In the genomic region with DNA sequence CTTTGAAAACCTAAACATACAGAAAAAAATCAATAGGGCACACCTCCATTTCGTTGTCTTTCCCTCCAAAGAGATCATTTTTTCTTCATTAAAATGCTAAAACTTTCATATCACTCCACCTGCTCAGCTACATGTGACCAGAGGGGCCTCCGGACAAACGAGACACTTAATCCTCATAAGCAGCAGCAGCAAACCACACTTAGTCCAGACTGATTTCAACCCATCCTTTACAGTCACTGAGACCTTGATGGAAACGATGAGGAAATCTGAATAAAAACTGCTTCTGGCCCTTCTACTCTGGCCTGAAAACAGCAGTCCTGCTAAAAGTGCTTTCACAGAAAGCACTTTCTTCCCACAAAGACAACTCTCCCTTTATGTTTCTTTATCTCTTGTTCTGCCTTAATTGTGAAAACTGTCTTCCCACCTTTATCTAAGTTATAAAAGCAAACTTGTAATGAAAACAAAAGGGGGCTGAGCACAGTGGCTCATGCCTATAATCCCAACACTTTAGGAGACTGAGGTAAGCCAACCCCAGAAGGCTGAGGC, we compare ENCODE assay signal across 1 cellular context.
TF ChIP-seq lines count a peak whose summit lies in the region.

No MANE protein-coding gene starts in this region.

TF ChIP-seq in K562, 482 proteins besides CTCF, POLR2A, EP300 and RAD21:
- TF ChIP-seq, protein P1, sequence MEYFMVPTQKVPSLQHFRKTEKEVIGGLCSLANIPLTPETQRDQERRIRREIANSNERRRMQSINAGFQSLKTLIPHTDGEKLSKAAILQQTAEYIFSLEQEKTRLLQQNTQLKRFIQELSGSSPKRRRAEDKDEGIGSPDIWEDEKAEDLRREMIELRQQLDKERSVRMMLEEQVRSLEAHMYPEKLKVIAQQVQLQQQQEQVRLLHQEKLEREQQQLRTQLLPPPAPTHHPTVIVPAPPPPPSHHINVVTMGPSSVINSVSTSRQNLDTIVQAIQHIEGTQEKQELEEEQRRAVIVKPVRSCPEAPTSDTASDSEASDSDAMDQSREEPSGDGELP (CRISPR knock-in tag; IDR thresholded peaks at IDR 0.05; ENCODE audit: borderline replicate concordance), result no peak
- TF ChIP-seq CHD2 (IDR thresholded peaks at IDR 0.05; ENCODE audit: low read depth, low read length), result no peak
- TF ChIP-seq SMARCA4 (IDR thresholded peaks at IDR 0.05), result no peak
- TF ChIP-seq, protein P2, sequence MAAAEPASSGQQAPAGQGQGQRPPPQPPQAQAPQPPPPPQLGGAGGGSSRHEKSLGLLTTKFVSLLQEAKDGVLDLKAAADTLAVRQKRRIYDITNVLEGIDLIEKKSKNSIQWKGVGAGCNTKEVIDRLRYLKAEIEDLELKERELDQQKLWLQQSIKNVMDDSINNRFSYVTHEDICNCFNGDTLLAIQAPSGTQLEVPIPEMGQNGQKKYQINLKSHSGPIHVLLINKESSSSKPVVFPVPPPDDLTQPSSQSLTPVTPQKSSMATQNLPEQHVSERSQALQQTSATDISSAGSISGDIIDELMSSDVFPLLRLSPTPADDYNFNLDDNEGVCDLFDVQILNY (CRISPR knock-in tag; IDR thresholded peaks at IDR 0.05), result no peak
- no peak for TF ChIP-seq FOSL1 (tag; conservative IDR thresholded peaks at IDR 0.05)
- TF ChIP-seq ZNF764 (CRISPR knock-in tag; IDR thresholded peaks at IDR 0.05; ENCODE audit: low read depth), result no peak
- no peak for TF ChIP-seq PML (IDR thresholded peaks at IDR 0.05; ENCODE audit: low read length)
- TF ChIP-seq CBX8 (IDR thresholded peaks at IDR 0.05; ENCODE audit: borderline replicate concordance, extremely low read depth, low read depth, low read length, poor library complexity, severe bottlenecking), result no peak
- no peak for TF ChIP-seq NCOR1 (IDR thresholded peaks at IDR 0.05)
- no peak for TF ChIP-seq STAT5B (CRISPR knock-in tag; IDR thresholded peaks at IDR 0.05)
- no peak for TF ChIP-seq POLR2H (tag; IDR thresholded peaks at IDR 0.05; ENCODE audit: low read depth)
- TF ChIP-seq, protein P3, sequence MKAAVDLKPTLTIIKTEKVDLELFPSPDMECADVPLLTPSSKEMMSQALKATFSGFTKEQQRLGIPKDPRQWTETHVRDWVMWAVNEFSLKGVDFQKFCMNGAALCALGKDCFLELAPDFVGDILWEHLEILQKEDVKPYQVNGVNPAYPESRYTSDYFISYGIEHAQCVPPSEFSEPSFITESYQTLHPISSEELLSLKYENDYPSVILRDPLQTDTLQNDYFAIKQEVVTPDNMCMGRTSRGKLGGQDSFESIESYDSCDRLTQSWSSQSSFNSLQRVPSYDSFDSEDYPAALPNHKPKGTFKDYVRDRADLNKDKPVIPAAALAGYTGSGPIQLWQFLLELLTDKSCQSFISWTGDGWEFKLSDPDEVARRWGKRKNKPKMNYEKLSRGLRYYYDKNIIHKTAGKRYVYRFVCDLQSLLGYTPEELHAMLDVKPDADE (conservative IDR thresholded peaks at IDR 0.05; ENCODE audit: control insufficient read depth, low read depth, low read length), result no peak
- no peak for TF ChIP-seq L3MBTL2 (IDR thresholded peaks at IDR 0.05)
- TF ChIP-seq ZNF699 (CRISPR knock-in tag; IDR thresholded peaks at IDR 0.05; ENCODE audit: insufficient replicate concordance), result no peak
- no peak for TF ChIP-seq MTA3 (IDR thresholded peaks at IDR 0.05; ENCODE audit: borderline replicate concordance)
- no peak for TF ChIP-seq MTA2 (IDR thresholded peaks at IDR 0.05; ENCODE audit: low read depth)
